In the genomic region with DNA sequence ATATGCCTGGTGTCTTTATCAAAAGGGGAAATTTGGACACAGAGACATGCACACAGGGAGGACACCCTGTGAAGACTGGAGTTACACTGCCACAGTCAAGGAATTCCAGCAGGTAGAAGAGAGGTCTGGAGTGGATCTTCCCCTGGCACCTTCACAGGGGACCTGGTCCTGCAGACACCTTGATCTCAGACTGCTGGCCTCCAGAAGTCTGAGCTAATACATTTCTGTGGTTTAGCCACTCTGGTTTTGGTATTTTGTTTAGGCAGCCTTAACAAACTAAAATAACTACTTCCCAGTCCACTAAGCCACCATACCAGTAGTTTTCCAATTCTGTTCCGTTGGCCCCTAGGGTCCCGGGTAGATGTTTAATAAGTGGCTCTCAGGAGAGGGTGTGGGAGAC, we compare ENCODE assay signal across 22 cellular contexts.
"Had no signal": no experiment of that assay in that cellular context is flagged by ENCODE, and none has a peak within 500 bp of the region (broad histone marks: within the 10 kb centered on the region; RNA-seq: fewer than 3 reads in every experiment).

No MANE protein-coding gene starts in this region.

- H3K4me1 Mint-ChIP-seq: nephron had no signal

- FAIRE-seq: kidney had no signal

- H3K4me3 Mint-ChIP-seq: nephron had no signal

- H3K27me3 ChIP-seq: adrenal gland, left lung, right lobe of liver, stomach, upper lobe of right lung had no signal

- H3K4me2 ChIP-seq: smooth muscle cell had no signal

- DNase-seq: activated CD4-positive, CD25-positive, alpha-beta regulatory T cell treated with anti-CD3 and anti-CD28 coated beads, Interleukin-2, amount 50 U/mL, for 72 hours; activated CD8-positive, alpha-beta memory T cell treated with anti-CD3 and anti-CD28 coated beads for 24 hours; activated CD8-positive, alpha-beta memory T cell treated with anti-CD3 and anti-CD28 coated beads, Interleukin-2, amount 50 U/mL, for 48 hours; activated gamma-delta T cell treated with Interleukin-2 at 50 U/mL for 16 hours; adrenal gland; dermis blood vessel endothelial cell; foreskin keratinocyte; kidney; left lung; midbrain; right lobe of liver; stimulated activated CD4-positive, alpha-beta T cell treated with anti-CD3 and anti-CD28 coated beads, Interleukin-4, amount 100 ng/mL, for 1 hour; stomach; upper lobe of right lung had no signal

- H3K27ac ChIP-seq: adrenal gland, cardiac muscle cell, epithelial cell of prostate, foreskin keratinocyte, left lung, parathyroid adenoma, right lobe of liver, stomach, thoracic aorta, upper lobe of right lung, VCaP had no signal

- H3K4me3 ChIP-seq: adrenal gland, cardiac muscle cell, left lung, right lobe of liver, smooth muscle cell, stomach, thoracic aorta, upper lobe of right lung had no signal

- H3K4me1 ChIP-seq: adrenal gland, foreskin keratinocyte, left lung, parathyroid adenoma, right lobe of liver, stomach, upper lobe of right lung had no signal

- H3K27ac Mint-ChIP-seq: activated naive CD4-positive, alpha-beta T cell treated with anti-CD3 and anti-CD28 coated beads, Interleukin-2, amount 50 U/mL, for 72 hours; nephron had no signal

- H3K9me3 ChIP-seq: adrenal gland, left lung, right lobe of liver, thoracic aorta, upper lobe of right lung had no signal

- H3K36me3 ChIP-seq: adrenal gland, cardiac muscle cell, left lung, right lobe of liver, stomach, thoracic aorta, upper lobe of right lung had no signal

- H3K9ac ChIP-seq: parathyroid adenoma had no signal

- H3K36me3 Mint-ChIP-seq: activated naive CD4-positive, alpha-beta T cell treated with anti-CD3 and anti-CD28 coated beads, Interleukin-2, amount 50 U/mL, for 72 hours had no signal

- H2AFZ ChIP-seq: parathyroid adenoma had no signal

- H3K79me2 ChIP-seq: parathyroid adenoma had no signal

- H3K9me3 Mint-ChIP-seq: activated naive CD4-positive, alpha-beta T cell treated with anti-CD3 and anti-CD28 coated beads, Interleukin-2, amount 50 U/mL, for 72 hours had no signal

- ATAC-seq: activated naive CD4-positive, alpha-beta T cell treated with anti-CD3 and anti-CD28 coated beads, Interleukin-2, amount 50 U/mL, for 72 hours; foreskin keratinocyte; left lung; right lobe of liver; upper lobe of right lung had no signal
